ENCODE assay signal across 10 cellular contexts in the genomic region with DNA sequence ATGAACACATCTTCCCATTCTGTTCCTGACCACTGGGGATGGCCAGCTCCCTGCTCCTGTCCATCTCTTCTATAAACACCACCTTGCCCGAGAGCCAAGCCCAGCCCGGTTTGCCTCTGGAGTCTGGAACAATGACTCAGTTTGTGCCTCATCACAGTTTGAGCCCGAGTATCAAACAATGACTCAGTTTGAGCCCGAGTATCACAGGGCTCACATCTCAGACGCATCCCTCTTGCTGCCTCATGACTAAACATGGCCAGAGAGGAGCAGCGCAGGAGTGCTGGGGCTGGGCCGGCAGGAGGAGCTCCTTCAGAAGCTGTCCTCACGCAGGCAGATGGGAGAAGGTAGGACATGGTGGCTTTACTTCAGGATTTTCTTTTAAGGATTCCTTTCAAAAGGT.
DNase-seq lines count a peak whose midpoint lies in the region; ATAC-seq and TF ChIP-seq lines count a peak whose summit lies in the region.
"Had no signal": no experiment of that assay in that cellular context is flagged by ENCODE, and none has a peak within 500 bp of the region (broad histone marks: within the 10 kb centered on the region; RNA-seq: fewer than 3 reads in every experiment).

No MANE protein-coding gene starts in this region.

- peaks cover 4% of the 10 kb centered on the region for H3K4me1 Mint-ChIP-seq in neural progenitor cell
- H3K4me1 Mint-ChIP-seq in CD8-positive, alpha-beta memory T cell, result no peaks in the 10 kb centered on the region
- H3K4me1 Mint-ChIP-seq: stimulated activated effector memory CD8-positive, alpha-beta T cell treated with anti-CD3 and anti-CD28 coated beads, Interleukin-12 subunit alpha, Interleukin-12 subunit beta, amount 100 ng/mL, for 72 hours had no signal

- H4K20me1 ChIP-seq in neural progenitor cell (ENCODE audit: low read depth), result peaks cover 12% of the 10 kb centered on the region

- H3K27ac ChIP-seq in epithelial cell of prostate, result peak overlapping the region; percentile 44
- H3K27ac ChIP-seq in neural progenitor cell, result no peak overlapping the region
- no peak overlapping the region for H3K27ac ChIP-seq in CD8-positive, alpha-beta memory T cell (ENCODE audit: low read depth, low read length)

- H3K36me3 Mint-ChIP-seq in neural progenitor cell, result peaks cover 20% of the 10 kb centered on the region
- no peaks in the 10 kb centered on the region for H3K36me3 Mint-ChIP-seq in CD8-positive, alpha-beta memory T cell
- H3K36me3 Mint-ChIP-seq: stimulated activated effector memory CD8-positive, alpha-beta T cell treated with anti-CD3 and anti-CD28 coated beads, Interleukin-12 subunit alpha, Interleukin-12 subunit beta, amount 100 ng/mL, for 72 hours had no signal

- H3F3A ChIP-seq in neural progenitor cell (ENCODE audit: low read depth), result no peaks in the 10 kb centered on the region

- CTCF ChIA-PET in CD8-positive, alpha-beta memory T cell (lab: Charles Lee), result no interaction called here

- no peak overlapping the region for H3K9ac ChIP-seq in neural progenitor cell

- POLR2A ChIA-PET in CD8-positive, alpha-beta memory T cell (lab: Charles Lee), result no interaction called here

- no peaks in the 10 kb centered on the region for H3K27me3 ChIP-seq in neural progenitor cell
- H3K27me3 ChIP-seq in CD8-positive, alpha-beta memory T cell (ENCODE audit: insufficient read depth, low read length, poor library complexity, severe bottlenecking), result no peaks in the 10 kb centered on the region

- peak; percentile 35 for TF ChIP-seq CTCF in neural progenitor cell (IDR thresholded peaks at IDR 0.05)

- no peak overlapping the region for H2AFZ ChIP-seq in neural progenitor cell (replicated peaks)

- H3K4me2 ChIP-seq in neural progenitor cell, result no peak overlapping the region

- no peaks in the 10 kb centered on the region for H3K9me3 ChIP-seq in neural progenitor cell (ENCODE audit: low read depth)
- no peaks in the 10 kb centered on the region for H3K9me3 ChIP-seq in CD8-positive, alpha-beta memory T cell (ENCODE audit: low read length)

- H3K36me3 ChIP-seq in neural progenitor cell, result peaks cover 5% of the 10 kb centered on the region
- no peaks in the 10 kb centered on the region for H3K36me3 ChIP-seq in CD8-positive, alpha-beta memory T cell (ENCODE audit: insufficient read depth, low read length)

- H3K4me3 ChIP-seq in neural progenitor cell, result no peak overlapping the region
- H3K4me3 ChIP-seq in CD8-positive, alpha-beta memory T cell (ENCODE audit: low read length), result no peak overlapping the region

- no peak overlapping the region for H3K4me3 Mint-ChIP-seq in neural progenitor cell
- no peak overlapping the region for H3K4me3 Mint-ChIP-seq in CD8-positive, alpha-beta memory T cell
- H3K4me3 Mint-ChIP-seq: stimulated activated effector memory CD8-positive, alpha-beta T cell treated with anti-CD3 and anti-CD28 coated beads, Interleukin-12 subunit alpha, Interleukin-12 subunit beta, amount 100 ng/mL, for 72 hours had no signal

- no peaks in the 10 kb centered on the region for H3K4me1 ChIP-seq in neural progenitor cell
- no peaks in the 10 kb centered on the region for H3K4me1 ChIP-seq in CD8-positive, alpha-beta memory T cell (ENCODE audit: insufficient read depth, low read length)

- peak overlapping the region; percentile 67 for H3K27ac Mint-ChIP-seq in neural progenitor cell
- H3K27ac Mint-ChIP-seq in CD8-positive, alpha-beta memory T cell, result no peak overlapping the region
- H3K27ac Mint-ChIP-seq: stimulated activated effector memory CD8-positive, alpha-beta T cell treated with anti-CD3 and anti-CD28 coated beads, Interleukin-12 subunit alpha, Interleukin-12 subunit beta, amount 100 ng/mL, for 72 hours had no signal

- peaks cover 2% of the 10 kb centered on the region for H3K27me3 Mint-ChIP-seq in neural progenitor cell (ENCODE audit: insufficient read depth, low read depth)
- H3K27me3 Mint-ChIP-seq in CD8-positive, alpha-beta memory T cell, result no peaks in the 10 kb centered on the region

- no peaks in the 10 kb centered on the region for H3K79me2 ChIP-seq in neural progenitor cell (ENCODE audit: low read depth)

- DNase-seq in AG08395 (ENCODE audit: low spot score) (peak; percentile 96), epithelial cell of prostate (ENCODE audit: low read depth, low spot score) (peak; percentile 93), neural progenitor cell (ENCODE audit: low spot score) (peak; percentile 38)
- DNase-seq in CD8-positive, alpha-beta memory T cell, result no peak
- DNase-seq in activated effector memory CD4-positive, alpha-beta T cell treated with anti-CD3 and anti-CD28 coated beads, Interleukin-2, amount 50 U/mL, for 16 hours, result no peak
- DNase-seq: NCI-H446 had no signal

- ATAC-seq in HG02759 (IDR thresholded peaks at IDR 0.05; ENCODE audit: unreplicated experiment) (no peak), GM21529 (IDR thresholded peaks at IDR 0.05; ENCODE audit: unreplicated experiment) (no peak)
- ATAC-seq: stimulated activated effector memory CD8-positive, alpha-beta T cell treated with anti-CD3 and anti-CD28 coated beads, Interleukin-12 subunit alpha, Interleukin-12 subunit beta, amount 100 ng/mL, for 72 hours had no signal

- no peaks in the 10 kb centered on the region for H3K9me3 Mint-ChIP-seq in neural progenitor cell
- H3K9me3 Mint-ChIP-seq in CD8-positive, alpha-beta memory T cell, result peaks cover 0 to 4% (median 0%) of the 10 kb centered on the region in 5 donors

TF ChIP-seq in PFSK-1, 5 proteins besides CTCF, POLR2A, EP300 and RAD21:
- TF ChIP-seq SIN3A (IDR thresholded peaks at IDR 0.05; ENCODE audit: borderline replicate concordance, insufficient read depth, low read length) (no peak), POLR2AphosphoS5 (IDR thresholded peaks at IDR 0.05; ENCODE audit: low read depth, low read length) (peak; percentile 59; the same call in 1 of the 2 replicates)
TF ChIP-seq in PFSK-1: peak in this region for 1.

Comparison
In these comparisons a context has a peak if more than half of its experiments do, and no peak if none do; other contexts are left out.
1. DNase-seq: peak in AG08395 (single experiment), epithelial cell of prostate (single experiment) and neural progenitor cell (single experiment); none in CD8-positive, alpha-beta memory T cell (0 of 5) and activated effector memory CD4-positive, alpha-beta T cell treated with anti-CD3 and anti-CD28 coated beads, Interleukin-2, amount 50 U/mL, for 16 hours (single experiment).